Comparison of ENCODE assay signal across 1 cellular context in genomic region chr1:209086486-209087192, GRCh38.
TF ChIP-seq lines count a peak whose summit lies in the region.

No MANE protein-coding gene starts in this region.

TF ChIP-seq in GM23338, 12 proteins besides CTCF, POLR2A, EP300 and RAD21 (continued from another document):
- no peak for TF ChIP-seq ZNF462 (CRISPR knock-in tag; IDR thresholded peaks at IDR 0.05)
- no peak for TF ChIP-seq EZH2 (IDR thresholded peaks at IDR 0.05; ENCODE audit: low read depth, unreplicated experiment)
- TF ChIP-seq ZNF114 (CRISPR knock-in tag; IDR thresholded peaks at IDR 0.05) = no peak
- no peak for TF ChIP-seq STAT1 (IDR thresholded peaks at IDR 0.05; ENCODE audit: unreplicated experiment)
- no peak for TF ChIP-seq ZNF331 (CRISPR knock-in tag; IDR thresholded peaks at IDR 0.05; ENCODE audit: low read depth)
